11 cellular contexts compared by ENCODE assay signal in genomic region chr12:6934110-6934509, GRCh38. TPM values are rescaled to one million over a fixed set of nuclear protein-coding genes. Genes with fewer than 3 reads are reported as not detected.
DNase-seq lines count a peak whose midpoint lies in the region; TF ChIP-seq lines count a peak whose summit lies in the region.
"Had no signal": no experiment of that assay in that cellular context is flagged by ENCODE, and none has a peak within 500 bp of the region (broad histone marks: within the 10 kb centered on the region; RNA-seq: fewer than 3 reads in every experiment).

No MANE protein-coding gene starts in this region.

- TF ChIP-seq POLR2A in uterus (IDR thresholded peaks at IDR 0.05) = no peak

- no peak overlapping the region for H3K4me3 ChIP-seq in colonic mucosa
- no peak overlapping the region for H3K4me3 ChIP-seq in muscle layer of colon (ENCODE audit: low read depth in 1 of 2, low read length in 2 of 2)
- H3K4me3 ChIP-seq in uterus = no peak overlapping the region

- H3K27me3 ChIP-seq in colonic mucosa (no peaks in the 10 kb centered on the region), muscle layer of colon (ENCODE audit: control insufficient read depth in 1 of 2, insufficient read depth in 2 of 2, low read length in 2 of 2) (no peaks in the 10 kb centered on the region), uterus (no peaks in the 10 kb centered on the region)

- no peaks in the 10 kb centered on the region for H3K36me3 ChIP-seq in colonic mucosa
- H3K36me3 ChIP-seq in muscle layer of colon (ENCODE audit: insufficient read depth, low read length) = peaks cover 29% of the 10 kb centered on the region
- no peaks in the 10 kb centered on the region for H3K36me3 ChIP-seq in uterus

- intact Hi-C loops in colonic mucosa (cut with DNase I) = no loop called here
- intact Hi-C loops in uterus (cut with DNase I; ENCODE audit: low total_unique reads) = no loop called here

- H3K9me3 ChIP-seq in colonic mucosa = no peaks in the 10 kb centered on the region
- no peaks in the 10 kb centered on the region for H3K9me3 ChIP-seq in muscle layer of colon (ENCODE audit: low read length)
- no peaks in the 10 kb centered on the region for H3K9me3 ChIP-seq in uterus

- H3K27ac ChIP-seq in colonic mucosa (peak overlapping the region; percentile 57), muscle layer of colon (ENCODE audit: low read depth, low read length) (peak overlapping the region; percentile 27), uterus (peak overlapping the region; percentile 45 to 68)

- peak; percentile 1 for DNase-seq in stimulated activated CD4-positive, alpha-beta T cell treated with anti-CD3 and anti-CD28 coated beads, Interleukin-15, amount 100 ng/mL, for 24 hours
- DNase-seq in stimulated activated CD4-positive, alpha-beta T cell treated with anti-CD3 and anti-CD28 coated beads, Interleukin-2, amount 100 ng/mL, for 48 hours = no peak
- DNase-seq in colonic mucosa = peak; percentile 68
- peak in 1 of 2 donors; percentile 69 for DNase-seq in uterus
- no peak for DNase-seq in DMS 273 (lab: John Stamatoyannopoulos, UW; ENCODE audit: unreplicated experiment)
- no peak for DNase-seq in OCI-M2 (lab: John Stamatoyannopoulos, UW; ENCODE audit: unreplicated experiment)
- DNase-seq in NCI-H526 treated with DMSO at 0.1 percent for 48 hours (lab: John Stamatoyannopoulos, UW) = no peak
- DNase-seq: kidney glomerular epithelial cell, MM.1S had no signal

- peak overlapping the region in 1 of 2 donors; percentile 38 for H3K9ac ChIP-seq in colonic mucosa (ENCODE audit: low read depth in 2 of 2, low read length in 2 of 2)
- H3K9ac ChIP-seq in muscle layer of colon (ENCODE audit: low read length) = no peak overlapping the region

- TF ChIP-seq CTCF in colonic mucosa (IDR thresholded peaks at IDR 0.05) (no peak), uterus (IDR thresholded peaks at IDR 0.05) (no peak)

- H3K4me1 ChIP-seq in colonic mucosa = peaks cover 9% of the 10 kb centered on the region
- H3K4me1 ChIP-seq in muscle layer of colon (ENCODE audit: insufficient read depth, low read length) = peaks cover 54% of the 10 kb centered on the region
- H3K4me1 ChIP-seq in uterus = peaks cover 18 to 36% of the 10 kb centered on the region in 2 donors

RNA-seq across cellular contexts. Expression of gene ATN1, which starts 6.4 kb away (rescaled TPM):
- 100 to 1,000 TPM in 1 of 2 donors, 10 to 100 TPM in 1; 67.5 to 103 TPM for total RNA-seq in colonic mucosa
- 100 to 1,000 TPM in 1 of 4 donors, 10 to 100 TPM in 3; 10.8 to 283 (median 28.7) TPM for total RNA-seq in uterus

RNA-seq across cellular contexts. Expression of gene RNU7-1, which starts 9.5 kb away (rescaled TPM):
- total RNA-seq in colonic mucosa = not detected
- total RNA-seq in uterus = not detected
- total RNA-seq: SK-MEL-5 had no signal

RNA-seq across cellular contexts. Expression of gene C12orf57, which starts 9.7 kb away (rescaled TPM):
- total RNA-seq in colonic mucosa (100 to 1,000 TPM; 114 to 206 TPM), uterus (1,000 to 10,000 TPM in 2 of 4 donors, 100 to 1,000 TPM in 2; 259 to 2,496 (median 1,289) TPM)

RNA-seq across cellular contexts. Expression of gene PTPN6, which starts 17.0 kb away (rescaled TPM):
- total RNA-seq in colonic mucosa (10 to 100 TPM; 44.8 to 48.1 TPM), uterus (10 to 100 TPM in 2 of 4 donors, under 1 TPM in 2; 0.59 to 19.8 (median 5.9) TPM)
- total RNA-seq: SK-MEL-5 had no signal

RNA-seq across cellular contexts. Expression of gene ENO2, which starts 19.7 kb away (rescaled TPM):
- total RNA-seq in colonic mucosa = 10 to 100 TPM in 1 of 2 donors, 1 to 10 TPM in 1; 7.6 to 15.7 TPM
- total RNA-seq in uterus = 10 to 100 TPM in 3 of 4 donors, 1 to 10 TPM in 1; 9.7 to 84.7 (median 24.4) TPM

Comparison
In these comparisons a context has a peak if more than half of its experiments do, and no peak if none do; other contexts are left out.
1. DNase-seq: peak in stimulated activated CD4-positive, alpha-beta T cell treated with anti-CD3 and anti-CD28 coated beads, Interleukin-15, amount 100 ng/mL, for 24 hours (single experiment) and colonic mucosa (single experiment); none in stimulated activated CD4-positive, alpha-beta T cell treated with anti-CD3 and anti-CD28 coated beads, Interleukin-2, amount 100 ng/mL, for 48 hours (0 of 2), DMS 273 (single experiment), OCI-M2 (single experiment) and NCI-H526 treated with DMSO at 0.1 percent for 48 hours (single experiment).
2. Peak in every context shown above with its lines, with median percentiles within 50 percentile points of each other: H3K27ac ChIP-seq.